Comparison of ENCODE assay signal across 9 cellular contexts in genomic region chr19:13902993-13903555, GRCh38. TPM values are rescaled to one million over a fixed set of nuclear protein-coding genes. Genes with fewer than 3 reads are reported as not detected.
DNase-seq lines count a peak whose midpoint lies in the region; ATAC-seq and TF ChIP-seq lines count a peak whose summit lies in the region.
"Had no signal": no experiment of that assay in that cellular context is flagged by ENCODE, and none has a peak within 500 bp of the region (broad histone marks: within the 10 kb centered on the region; RNA-seq: fewer than 3 reads in every experiment).

No MANE protein-coding gene starts in this region.

- no peak for ATAC-seq in PC-3

- H2AFZ ChIP-seq in PC-3 (ENCODE audit: low read length), result no peak overlapping the region

- H3K27ac ChIP-seq in PC-3 (ENCODE audit: low read length) (no peak overlapping the region), esophagus squamous epithelium (no peak overlapping the region)

- TF ChIP-seq CTCF in BE2C (IDR thresholded peaks at IDR 0.05; ENCODE audit: low read depth, low read length) (peak; percentile 65), GM12864 (IDR thresholded peaks at IDR 0.05; ENCODE audit: low read depth, low read length, missing control alignments) (peak; percentile 51), PC-3 (conservative IDR thresholded peaks at IDR 0.05; ENCODE audit: low read depth, low read length) (peak; percentile 73), esophagus squamous epithelium (IDR thresholded peaks at IDR 0.05) (peak in 1 of 6 experiments; percentile 25)

- H3K9me2 ChIP-seq in PC-3 (replicated peaks; ENCODE audit: low read length), result no peaks in the 10 kb centered on the region

- H3K9me3 ChIP-seq in BE2C (no peaks in the 10 kb centered on the region), PC-3 (ENCODE audit: low read length) (no peaks in the 10 kb centered on the region), esophagus squamous epithelium (no peaks in the 10 kb centered on the region)

- H3K79me2 ChIP-seq in PC-3 (ENCODE audit: low read length), result peaks cover 11% of the 10 kb centered on the region

- H3K9ac ChIP-seq in PC-3 (ENCODE audit: low read length), result no peak overlapping the region

- no peak for TF ChIP-seq POLR2A in erythroblast (IDR thresholded peaks at IDR 0.05; ENCODE audit: low read length)
- no peak for TF ChIP-seq POLR2A in esophagus squamous epithelium (IDR thresholded peaks at IDR 0.05)

- H3K36me3 ChIP-seq in BE2C, result no peaks in the 10 kb centered on the region
- H3K36me3 ChIP-seq in PC-3 (ENCODE audit: low read depth, low read length), result no peaks in the 10 kb centered on the region
- peaks cover 0 to 2% (median 0%) of the 10 kb centered on the region in 3 donors for H3K36me3 ChIP-seq in esophagus squamous epithelium

- BruUV-seq in PC-3 (replicated peaks; lab: Mats Ljungman, UMichigan), result no TSS peak

- intact Hi-C loops in PC-3 (cut with micrococcal nuclease) (no loop called here), esophagus squamous epithelium (cut with DNase I) (no loop called here)

- H3K4me2 ChIP-seq in PC-3 (ENCODE audit: low read length), result no peak overlapping the region

- POLR2A ChIA-PET in PC-3 (lab: Charles Lee; ENCODE audit: unreplicated experiment), result no interaction called here

- H3K27me3 ChIP-seq in BE2C, result no peaks in the 10 kb centered on the region
- no peaks in the 10 kb centered on the region for H3K27me3 ChIP-seq in PC-3 (ENCODE audit: low read length)
- H3K27me3 ChIP-seq in esophagus squamous epithelium, result no peaks in the 10 kb centered on the region

- H3K4me1 ChIP-seq in BE2C (no peaks in the 10 kb centered on the region), PC-3 (ENCODE audit: insufficient read depth, low read length) (peaks cover 11% of the 10 kb centered on the region), esophagus squamous epithelium (peaks cover 13 to 29% (median 15%) of the 10 kb centered on the region in 3 donors)

- H3F3A ChIP-seq in PC-3 (ENCODE audit: low read length, unreplicated experiment), result no peaks in the 10 kb centered on the region

- 65 to 81% methylated on average over 4 of the region's 4 CpGs for WGBS in esophagus squamous epithelium, 2 donors

- no peaks in the 10 kb centered on the region for H4K20me1 ChIP-seq in PC-3 (ENCODE audit: low read length)

- CTCF ChIA-PET in PC-3 (lab: Charles Lee), result interaction anchor here (1.2 kb wide), 1 partner anchor 50 kb away, joined by 4 read pairs; no protein-coding TSS in a partner anchor

- DNase-seq in BE2C, result peak; percentile 41
- no peak for DNase-seq in GM12864 (ENCODE audit: low read depth)
- DNase-seq in PC-3, result peak; percentile 54
- peak; percentile 47 to 52 for DNase-seq in erythroblast (lab: John Stamatoyannopoulos, UW)
- no peak for DNase-seq in NCI-H510A (lab: John Stamatoyannopoulos, UW)
- no peak for DNase-seq in esophagus squamous epithelium (lab: John Stamatoyannopoulos, UW)
- DNase-seq in NCI-H526 treated with DMSO at 0.1 percent for 48 hours (lab: John Stamatoyannopoulos, UW), result no peak
- no peak for DNase-seq in NCI-H1694 (lab: John Stamatoyannopoulos, UW)

- H3K4me3 ChIP-seq in BE2C (ENCODE audit: low read depth, low read length) (no peak overlapping the region), GM12864 (ENCODE audit: low read depth, low read length) (no peak overlapping the region), PC-3 (ENCODE audit: low read length) (no peak overlapping the region), esophagus squamous epithelium (no peak overlapping the region)

RNA-seq across cellular contexts. Expression of gene BRME1, which starts 2.8 kb away (rescaled TPM):
- 3.8 TPM for polyA plus RNA-seq in BE2C (2012; ENCODE audit: insufficient read depth, insufficient read length, low read depth)
- total RNA-seq in PC-3 (2014; rRNA removed), result 5.4 and 6.0 TPM in 2 replicates
- total RNA-seq in esophagus squamous epithelium, result 1 to 10 TPM; 1.8 to 6.3 (median 4.0) TPM

RNA-seq across cellular contexts. Expression of gene CC2D1A, which starts 2.9 kb away (rescaled TPM):
- polyA plus RNA-seq in BE2C (2012; ENCODE audit: insufficient read depth, insufficient read length, low read depth), result 20.2 TPM
- total RNA-seq in PC-3 (2014; rRNA removed) (67.7 and 102 TPM in 2 replicates), esophagus squamous epithelium (10 to 100 TPM; 28.0 to 56.9 (median 36.0) TPM)

RNA-seq across cellular contexts. Expression of gene NANOS3, which starts 26.1 kb away (rescaled TPM):
- 3.6 TPM for polyA plus RNA-seq in BE2C (2012; ENCODE audit: insufficient read depth, insufficient read length, low read depth)
- total RNA-seq in PC-3 (2014; rRNA removed) (1.7 TPM in 1 of 2 replicates, not detected in the other), esophagus squamous epithelium (not detected)
- total RNA-seq: M059J had no signal

RNA-seq across cellular contexts. Expression of gene PODNL1, which starts 35.1 kb away (rescaled TPM):
- polyA plus RNA-seq in BE2C (2012; ENCODE audit: insufficient read depth, insufficient read length, low read depth), result 1.9 TPM
- total RNA-seq in PC-3 (2014; rRNA removed) (0.92 TPM in 1 of 2 replicates, not detected in the other), esophagus squamous epithelium (1 to 10 TPM; 2.3 to 8.0 (median 3.3) TPM)

RNA-seq across cellular contexts. Expression of gene DCAF15, which starts 49.2 kb away (rescaled TPM):
- 160 TPM for polyA plus RNA-seq in BE2C (2012; ENCODE audit: insufficient read depth, insufficient read length, low read depth)
- 50.8 and 85.2 TPM in 2 replicates for total RNA-seq in PC-3 (2014; rRNA removed)
- total RNA-seq in esophagus squamous epithelium, result 10 to 100 TPM; 14.7 to 23.1 (median 19.5) TPM

Comparison
In these comparisons a context has a peak if more than half of its experiments do, and no peak if none do; other contexts are left out.
1. DNase-seq: peak in BE2C (single experiment), PC-3 (single experiment) and erythroblast (2 of 2); none in GM12864 (single experiment), NCI-H510A (single experiment), esophagus squamous epithelium (single experiment), NCI-H526 treated with DMSO at 0.1 percent for 48 hours (single experiment) and NCI-H1694 (single experiment).